9 cellular contexts compared by ENCODE assay signal in the genomic region with DNA sequence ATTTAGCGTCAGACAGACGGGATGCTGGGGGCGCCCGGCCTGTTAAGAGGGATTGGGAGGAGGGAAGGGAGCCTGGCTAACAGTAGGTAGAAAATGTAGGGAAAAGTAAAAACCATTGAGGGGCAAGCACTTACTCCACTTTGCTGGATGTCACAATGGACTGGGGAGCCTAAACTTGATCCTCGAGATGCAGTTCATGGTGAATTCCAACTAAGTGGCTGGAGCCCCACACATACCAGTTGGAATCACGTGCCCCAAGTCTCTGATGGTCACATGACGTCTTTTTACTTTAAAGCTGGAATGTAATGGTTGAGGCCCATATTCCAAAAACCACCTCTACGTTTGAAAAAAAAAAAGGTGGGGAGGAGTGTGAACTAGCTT. TPM values are rescaled to one million over a fixed set of nuclear protein-coding genes. Genes with fewer than 3 reads are reported as not detected.
DNase-seq lines count a peak whose midpoint lies in the region; ATAC-seq, FAIRE-seq and TF ChIP-seq lines count a peak whose summit lies in the region.
"Had no signal": no experiment of that assay in that cellular context is flagged by ENCODE, and none has a peak within 500 bp of the region (broad histone marks: within the 10 kb centered on the region; RNA-seq: fewer than 3 reads in every experiment).

No MANE protein-coding gene starts in this region.

- H3K9me3 Mint-ChIP-seq in Caco-2 (ENCODE audit: unreplicated experiment) (no peaks in the 10 kb centered on the region), neural crest cell (no peaks in the 10 kb centered on the region)
- H3K9me3 Mint-ChIP-seq: activated B cell treated with CpG ODN at 0.5 μM for 24 hours had no signal

- TF ChIP-seq CTCF in Caco-2 (IDR thresholded peaks at IDR 0.05; ENCODE audit: insufficient read depth in 1 of 2, low read depth in 1 of 2, low read length in 1 of 2, severe bottlenecking in 1 of 2, unreplicated experiment in 1 of 2) (no peak), Panc1 (IDR thresholded peaks at IDR 0.05) (no peak), neural crest cell (conservative IDR thresholded peaks at IDR 0.05) (no peak)

- H3K4me3 Mint-ChIP-seq in Caco-2 (ENCODE audit: unreplicated experiment) (peak overlapping the region; percentile 90), neural crest cell (peak overlapping the region; percentile 100)
- H3K4me3 Mint-ChIP-seq: activated B cell treated with CpG ODN at 0.5 μM for 24 hours had no signal

- intact Hi-C loops in Caco-2 (cut with micrococcal nuclease; ENCODE audit: unreplicated experiment) (loop anchor here (1.0 to 5.0 kb wide), 2 partner anchors 80 to 232 kb away; no protein-coding TSS in a partner anchor), Panc1 (cut with micrococcal nuclease; ENCODE audit: unreplicated experiment) (loop anchor here (5.0 kb wide), 1 partner anchor 230 kb away; no protein-coding TSS in a partner anchor)

- POLR2A ChIA-PET in Caco-2 (lab: Charles Lee), result interaction anchor here (0.9 to 2.5 kb wide), 2 partner anchors 30 to 217 kb away, joined by 6 to 10 read pairs; no protein-coding TSS in a partner anchor
- POLR2A ChIA-PET in Panc1 (lab: Charles Lee), result interaction anchor here (0.5 kb wide), 1 partner anchor 9 kb away, joined by 4 read pairs; no protein-coding TSS in a partner anchor

- no peaks in the 10 kb centered on the region for H3K4me1 Mint-ChIP-seq in Caco-2 (ENCODE audit: low read depth, unreplicated experiment)
- peaks cover 41% of the 10 kb centered on the region for H3K4me1 Mint-ChIP-seq in neural crest cell

- H3K27me3 Mint-ChIP-seq in Caco-2 (ENCODE audit: insufficient read depth, unreplicated experiment) (no peaks in the 10 kb centered on the region), neural crest cell (ENCODE audit: low read depth) (no peaks in the 10 kb centered on the region)

- H3K36me3 ChIP-seq in Caco-2 (ENCODE audit: control insufficient read depth, insufficient read depth, low read length), result no peaks in the 10 kb centered on the region
- no peaks in the 10 kb centered on the region for H3K36me3 ChIP-seq in Panc1 (ENCODE audit: control insufficient read depth, insufficient read depth, low read length)

- no peak for FAIRE-seq in HTR-8/SVneo (lab: Jason Lieb, UNC)

- BruUV-seq in Caco-2 (replicated peaks; lab: Mats Ljungman, UMichigan) (no TSS peak), Panc1 (replicated peaks; lab: Mats Ljungman, UMichigan) (no TSS peak)

- DNase-seq in Caco-2 (peak; percentile 39 to 43), Panc1 (ENCODE audit: low read depth, low spot score) (no peak), fibroblast of peridontal ligament (ENCODE audit: extremely low read depth) (peak; percentile 62), neural crest cell (ENCODE audit: low read depth, low spot score) (peak; percentile 18), HTR-8/SVneo (ENCODE audit: insufficient read length, low spot score) (no peak), HPDE6-E6E7 (ENCODE audit: extremely low spot score) (no peak)
- DNase-seq: activated B cell treated with CpG ODN at 0.5 μM for 24 hours had no signal

- H3K27ac ChIP-seq in Panc1 (ENCODE audit: low read length), result peak overlapping the region; percentile 92

- no peaks in the 10 kb centered on the region for H3K27me3 ChIP-seq in Caco-2 (replicated peaks; ENCODE audit: control insufficient read depth, insufficient read depth, low read length)
- H3K27me3 ChIP-seq in Panc1 (ENCODE audit: control insufficient read depth, insufficient read depth, low read length), result no peaks in the 10 kb centered on the region

- peak; percentile 14 for ATAC-seq in Panc1
- no peak for ATAC-seq in GM19328 (IDR thresholded peaks at IDR 0.05; ENCODE audit: unreplicated experiment)
- no peak for ATAC-seq in GM21528 (IDR thresholded peaks at IDR 0.05; ENCODE audit: low FRiP score, unreplicated experiment)

- in situ Hi-C loops in Panc1 (cut with HindIII; ENCODE audit: low pct_unique_long_range_greater_than_20kb, low sequenced_read_pairs), result no loop called here

- H3K27ac Mint-ChIP-seq in Caco-2 (ENCODE audit: unreplicated experiment) (peak overlapping the region; percentile 94), neural crest cell (ENCODE audit: unreplicated experiment) (peak overlapping the region; percentile 98)
- H3K27ac Mint-ChIP-seq: activated B cell treated with CpG ODN at 0.5 μM for 24 hours had no signal

- H3K4me1 ChIP-seq in Caco-2 (peaks cover 18% of the 10 kb centered on the region), Panc1 (ENCODE audit: control insufficient read depth, insufficient read depth, low read length) (peaks cover 43% of the 10 kb centered on the region)

- CTCF ChIA-PET in Caco-2 (lab: Charles Lee) (no interaction called here), Panc1 (lab: Charles Lee) (no interaction called here)

- H3K9me3 ChIP-seq in Caco-2, result no peaks in the 10 kb centered on the region
- no peaks in the 10 kb centered on the region for H3K9me3 ChIP-seq in Panc1 (ENCODE audit: control insufficient read depth, insufficient read depth, low read depth, low read length)

- H3K36me3 Mint-ChIP-seq in Caco-2 (ENCODE audit: insufficient read depth, unreplicated experiment), result peaks cover 15% of the 10 kb centered on the region
- peaks cover 3% of the 10 kb centered on the region for H3K36me3 Mint-ChIP-seq in neural crest cell (ENCODE audit: low read depth)

- H3K4me3 ChIP-seq in Caco-2 (ENCODE audit: low read depth, low read length), result peak overlapping the region; percentile 85
- peak overlapping the region; percentile 76 to 80 for H3K4me3 ChIP-seq in Panc1 (ENCODE audit: low read depth in 2 of 2, low read length in 2 of 2)

RNA-seq across cellular contexts. Expression of a gene that starts 1.5 kb away (rescaled TPM):
- total RNA-seq in Caco-2 (2022), result 211 and 213 TPM in 2 replicates
- 164 TPM for total RNA-seq in Panc1 (2021; ENCODE audit: unreplicated experiment)
- 83.8 TPM for polyA plus RNA-seq in Panc1 (2012; ENCODE audit: insufficient read length)
- total RNA-seq in neural crest cell, result 286 and 307 TPM in 2 replicates
- total RNA-seq: activated B cell treated with CpG ODN at 0.5 μM for 24 hours had no signal

Comparison
In these comparisons a context has a peak if more than half of its experiments do, and no peak if none do; other contexts are left out.
1. DNase-seq: peak in Caco-2 (2 of 2), fibroblast of peridontal ligament (single experiment) and neural crest cell (single experiment); none in Panc1 (single experiment), HTR-8/SVneo (single experiment) and HPDE6-E6E7 (single experiment).